In genomic region chr17:73316919-73317505, GRCh38 we compare ENCODE assay signal across 13 cellular contexts. TPM values are rescaled to one million over a fixed set of nuclear protein-coding genes. Genes with fewer than 3 reads are reported as not detected.
DNase-seq lines count a peak whose midpoint lies in the region; ATAC-seq and TF ChIP-seq lines count a peak whose summit lies in the region.
"Had no signal": no experiment of that assay in that cellular context is flagged by ENCODE, and none has a peak within 500 bp of the region (broad histone marks: within the 10 kb centered on the region; RNA-seq: fewer than 3 reads in every experiment).

No MANE protein-coding gene starts in this region.

- peaks cover 6% of the 10 kb centered on the region for H3K4me1 Mint-ChIP-seq in dendritic cell treated with granulocyte-macrophage colony-stimulating factor and Interleukin-4, amounts not matched to agents 40 ng/mL and 50 ng/mL, for 4 days (ENCODE audit: low read depth)
- no peaks in the 10 kb centered on the region for H3K4me1 Mint-ChIP-seq in activated CD4-positive, alpha-beta T cell treated with anti-CD3 and anti-CD28 coated beads, Interleukin-2, amount 10 ng/mL, durations not matched to agents 24 days and 14 days

- no peak for TF ChIP-seq CTCF in heart right ventricle (IDR thresholded peaks at IDR 0.05)

- H3K4me3 Mint-ChIP-seq in dendritic cell treated with granulocyte-macrophage colony-stimulating factor and Interleukin-4, amounts not matched to agents 40 ng/mL and 50 ng/mL, for 4 days: no peak overlapping the region
- H3K4me3 Mint-ChIP-seq in activated CD4-positive, alpha-beta T cell treated with anti-CD3 and anti-CD28 coated beads, Interleukin-2, amount 10 ng/mL, durations not matched to agents 24 days and 14 days: no peak overlapping the region

- peaks cover 3% of the 10 kb centered on the region for H3K27me3 Mint-ChIP-seq in dendritic cell treated with granulocyte-macrophage colony-stimulating factor and Interleukin-4, amounts not matched to agents 40 ng/mL and 50 ng/mL, for 4 days
- H3K27me3 Mint-ChIP-seq in activated CD4-positive, alpha-beta T cell treated with anti-CD3 and anti-CD28 coated beads, Interleukin-2, amount 10 ng/mL, durations not matched to agents 24 days and 14 days: peaks cover 4% of the 10 kb centered on the region

- H3K27ac Mint-ChIP-seq in dendritic cell treated with granulocyte-macrophage colony-stimulating factor and Interleukin-4, amounts not matched to agents 40 ng/mL and 50 ng/mL, for 4 days: peak overlapping the region; percentile 5
- no peak overlapping the region for H3K27ac Mint-ChIP-seq in activated CD4-positive, alpha-beta T cell treated with anti-CD3 and anti-CD28 coated beads, Interleukin-2, amount 10 ng/mL, durations not matched to agents 24 days and 14 days

- H3K4me1 ChIP-seq in heart right ventricle (peaks cover 5 to 34% (median 19%) of the 10 kb centered on the region in 9 donors), subcutaneous abdominal adipose tissue (ENCODE audit: control insufficient read depth in 5 of 5, insufficient read depth in 5 of 5, low read length in 5 of 5) (peaks cover 8 to 33% (median 28%) of the 10 kb centered on the region in 5 donors)

- no peaks in the 10 kb centered on the region for H3K9me3 ChIP-seq in heart right ventricle
- H3K9me3 ChIP-seq in subcutaneous abdominal adipose tissue (ENCODE audit: control insufficient read depth in 5 of 5, low read length in 5 of 5): no peaks in the 10 kb centered on the region

- H3K27ac ChIP-seq in heart right ventricle: peak overlapping the region in 7 of 10 donors; percentile 10 to 69 (median 54)
- peak overlapping the region; percentile 66 for H3K27ac ChIP-seq in subcutaneous abdominal adipose tissue (ENCODE audit: low read depth, low read length)
- H3K27ac ChIP-seq: dorsolateral prefrontal cortex, HL-60 had no signal

- H3K27me3 ChIP-seq in heart right ventricle: no peaks in the 10 kb centered on the region
- peaks cover 0 to 3% (median 0%) of the 10 kb centered on the region in 5 donors for H3K27me3 ChIP-seq in subcutaneous abdominal adipose tissue (ENCODE audit: control insufficient read depth in 5 of 5, insufficient read depth in 4 of 5, low read length in 5 of 5)
- H3K27me3 ChIP-seq: dorsolateral prefrontal cortex had no signal

- peak overlapping the region in 3 of 5 donors; percentile 41 to 79 (median 71) for H3K9ac ChIP-seq in subcutaneous abdominal adipose tissue (ENCODE audit: low read length in 5 of 5)

- H3K4me3 ChIP-seq in heart right ventricle (no peak overlapping the region), subcutaneous abdominal adipose tissue (ENCODE audit: low read depth in 1 of 5, low read length in 5 of 5) (peak overlapping the region in 1 of 5 donors; percentile 32)
- H3K4me3 ChIP-seq: dorsolateral prefrontal cortex had no signal

- H3K36me3 Mint-ChIP-seq in dendritic cell treated with granulocyte-macrophage colony-stimulating factor and Interleukin-4, amounts not matched to agents 40 ng/mL and 50 ng/mL, for 4 days (ENCODE audit: low read depth): no peaks in the 10 kb centered on the region
- H3K36me3 Mint-ChIP-seq in activated CD4-positive, alpha-beta T cell treated with anti-CD3 and anti-CD28 coated beads, Interleukin-2, amount 10 ng/mL, durations not matched to agents 24 days and 14 days (ENCODE audit: low read depth): no peaks in the 10 kb centered on the region

- H3K9me3 Mint-ChIP-seq in dendritic cell treated with granulocyte-macrophage colony-stimulating factor and Interleukin-4, amounts not matched to agents 40 ng/mL and 50 ng/mL, for 4 days: no peaks in the 10 kb centered on the region
- H3K9me3 Mint-ChIP-seq in activated CD4-positive, alpha-beta T cell treated with anti-CD3 and anti-CD28 coated beads, Interleukin-2, amount 10 ng/mL, durations not matched to agents 24 days and 14 days: no peaks in the 10 kb centered on the region

- intact Hi-C loops in heart right ventricle (cut with DNase I): loop anchor here in 2 of 10 donors (10.0 kb wide), 1 partner anchor 48 kb away; no protein-coding TSS in a partner anchor
- intact Hi-C loops in Right ventricle myocardium superior (cut with DNase I): no loop called here
- intact Hi-C loops in dendritic cell treated with granulocyte-macrophage colony-stimulating factor and Interleukin-4, amounts not matched to agents 40 ng/mL and 50 ng/mL, for 4 days (cut with micrococcal nuclease): loop anchor here (10.0 kb wide), 2 partner anchors 48 to 82 kb away; a partner anchor contains a TSS
- intact Hi-C loops in activated CD4-positive, alpha-beta T cell treated with anti-CD3 and anti-CD28 coated beads, Interleukin-2, amount 10 ng/mL, durations not matched to agents 24 days and 14 days (cut with micrococcal nuclease): no loop called here

- H3K36me3 ChIP-seq in heart right ventricle: no peaks in the 10 kb centered on the region
- no peaks in the 10 kb centered on the region for H3K36me3 ChIP-seq in subcutaneous abdominal adipose tissue (ENCODE audit: control insufficient read depth in 5 of 5, insufficient read depth in 5 of 5, low read length in 5 of 5)

- ATAC-seq in heart right ventricle: peak in 4 of 8 donors; percentile 2 to 47 (median 24)
- no peak for ATAC-seq in Right ventricle myocardium superior (ENCODE audit: poor library complexity)
- ATAC-seq in HG03060 (IDR thresholded peaks at IDR 0.05; ENCODE audit: low read depth, unreplicated experiment): peak; percentile 51

- no peak for DNase-seq in heart right ventricle
- DNase-seq in Right ventricle myocardium superior: no peak
- DNase-seq in NCI-H2196 (lab: John Stamatoyannopoulos, UW; ENCODE audit: unreplicated experiment): no peak
- no peak for DNase-seq in activated CD4-positive, alpha-beta T cell treated with anti-CD3 and anti-CD28 coated beads, Interleukin-2, amount 10 ng/mL, durations not matched to agents 24 days and 14 days
- no peak for DNase-seq in activated CD4-positive, alpha-beta T cell treated with anti-CD3 and anti-CD28 coated beads for 1 hour
- DNase-seq: dorsolateral prefrontal cortex, islet precursor cell, NCI-H524 treated with DMSO at 0.1 percent for 48 hours had no signal

- 56 to 59% methylated on average over 8 of the region's 8 CpGs for WGBS in heart right ventricle, 2 donors

RNA-seq across cellular contexts. Expression of gene CDC42EP4, which starts 5.2 kb away (rescaled TPM):
- 10 to 100 TPM; 22.0 to 87.6 (median 32.1) TPM for total RNA-seq in heart right ventricle
- 10 to 100 TPM; 18.6 to 32.8 TPM for polyA plus RNA-seq in heart right ventricle
- 53.0 TPM for total RNA-seq in Right ventricle myocardium superior
- 0.86 and 0.95 TPM in 2 replicates for total RNA-seq in activated CD4-positive, alpha-beta T cell treated with anti-CD3 and anti-CD28 coated beads, Interleukin-2, amount 10 ng/mL, durations not matched to agents 24 days and 14 days

RNA-seq across cellular contexts. Expression of gene CPSF4L, which starts 55.3 kb away (rescaled TPM):
- not detected for total RNA-seq in heart right ventricle
- polyA plus RNA-seq in heart right ventricle: not detected
- not detected for total RNA-seq in Right ventricle myocardium superior
- not detected in 2 replicates for total RNA-seq in activated CD4-positive, alpha-beta T cell treated with anti-CD3 and anti-CD28 coated beads, Interleukin-2, amount 10 ng/mL, durations not matched to agents 24 days and 14 days
- total RNA-seq: pulmonary artery endothelial cell had no signal

Comparison
In these comparisons a context has a peak if more than half of its experiments do, and no peak if none do; other contexts are left out.
1. RNA of gene CDC42EP4, which starts 5.2 kb away (total RNA-seq): 53.0 TPM in Right ventricle myocardium superior (single experiment) and 22.0 to 87.6 TPM in heart right ventricle; 0.86 to 0.95 TPM in activated CD4-positive, alpha-beta T cell treated with anti-CD3 and anti-CD28 coated beads, Interleukin-2, amount 10 ng/mL, durations not matched to agents 24 days and 14 days; every median in the first group is over 10 times any median in the second.